ENCODE assay signal across 1 cellular context in the genomic region with DNA sequence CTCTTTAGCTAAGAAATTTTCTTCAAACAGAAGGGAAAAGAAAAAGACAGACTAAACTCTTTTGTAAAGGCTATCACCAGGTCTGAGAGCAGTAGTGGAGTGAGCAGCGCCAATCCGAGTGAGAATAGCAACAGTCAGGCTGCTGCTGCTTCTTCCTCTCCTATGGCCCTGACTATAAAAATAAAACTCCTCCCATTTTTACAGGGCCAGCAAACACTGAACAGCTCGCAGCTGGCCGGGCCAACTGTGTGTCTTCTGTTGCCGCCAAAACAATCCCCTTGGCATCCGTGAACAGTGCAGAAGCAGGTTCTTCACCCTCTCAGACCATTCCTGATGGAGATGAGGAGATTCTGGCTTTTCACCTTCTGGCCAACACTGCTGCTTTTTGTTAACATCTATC.
TF ChIP-seq lines count a peak whose summit lies in the region.

No MANE protein-coding gene starts in this region.

TF ChIP-seq in GM23338, 12 proteins besides CTCF, POLR2A, EP300 and RAD21 (continued from another document):
- TF ChIP-seq, protein P1, sequence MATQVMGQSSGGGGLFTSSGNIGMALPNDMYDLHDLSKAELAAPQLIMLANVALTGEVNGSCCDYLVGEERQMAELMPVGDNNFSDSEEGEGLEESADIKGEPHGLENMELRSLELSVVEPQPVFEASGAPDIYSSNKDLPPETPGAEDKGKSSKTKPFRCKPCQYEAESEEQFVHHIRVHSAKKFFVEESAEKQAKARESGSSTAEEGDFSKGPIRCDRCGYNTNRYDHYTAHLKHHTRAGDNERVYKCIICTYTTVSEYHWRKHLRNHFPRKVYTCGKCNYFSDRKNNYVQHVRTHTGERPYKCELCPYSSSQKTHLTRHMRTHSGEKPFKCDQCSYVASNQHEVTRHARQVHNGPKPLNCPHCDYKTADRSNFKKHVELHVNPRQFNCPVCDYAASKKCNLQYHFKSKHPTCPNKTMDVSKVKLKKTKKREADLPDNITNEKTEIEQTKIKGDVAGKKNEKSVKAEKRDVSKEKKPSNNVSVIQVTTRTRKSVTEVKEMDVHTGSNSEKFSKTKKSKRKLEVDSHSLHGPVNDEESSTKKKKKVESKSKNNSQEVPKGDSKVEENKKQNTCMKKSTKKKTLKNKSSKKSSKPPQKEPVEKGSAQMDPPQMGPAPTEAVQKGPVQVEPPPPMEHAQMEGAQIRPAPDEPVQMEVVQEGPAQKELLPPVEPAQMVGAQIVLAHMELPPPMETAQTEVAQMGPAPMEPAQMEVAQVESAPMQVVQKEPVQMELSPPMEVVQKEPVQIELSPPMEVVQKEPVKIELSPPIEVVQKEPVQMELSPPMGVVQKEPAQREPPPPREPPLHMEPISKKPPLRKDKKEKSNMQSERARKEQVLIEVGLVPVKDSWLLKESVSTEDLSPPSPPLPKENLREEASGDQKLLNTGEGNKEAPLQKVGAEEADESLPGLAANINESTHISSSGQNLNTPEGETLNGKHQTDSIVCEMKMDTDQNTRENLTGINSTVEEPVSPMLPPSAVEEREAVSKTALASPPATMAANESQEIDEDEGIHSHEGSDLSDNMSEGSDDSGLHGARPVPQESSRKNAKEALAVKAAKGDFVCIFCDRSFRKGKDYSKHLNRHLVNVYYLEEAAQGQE (IDR thresholded peaks at IDR 0.05; ENCODE audit: unreplicated experiment), result no peak
- no peak for TF ChIP-seq EZH2phosphoT487 (IDR thresholded peaks at IDR 0.05; ENCODE audit: unreplicated experiment)
